20 cellular contexts compared by ENCODE assay signal in the genomic region with DNA sequence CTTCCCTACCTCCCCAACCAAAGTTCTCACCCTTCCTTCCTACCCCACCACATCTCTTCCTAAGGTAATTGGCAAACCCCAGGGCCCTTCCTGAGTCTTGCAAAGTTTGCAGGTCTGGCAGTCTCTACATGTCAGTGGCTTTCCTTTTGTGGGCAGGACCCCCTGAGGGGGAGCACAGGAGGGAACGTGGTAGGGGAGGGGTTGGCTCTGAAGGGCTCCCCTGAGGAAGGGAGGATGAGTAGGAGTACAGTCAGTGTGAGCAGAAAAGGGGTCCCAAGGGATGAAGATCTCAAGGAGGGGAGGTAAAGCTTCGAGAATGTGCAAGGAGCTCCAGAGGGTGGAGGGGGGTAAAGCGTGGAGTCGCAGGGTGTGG.
DNase-seq lines count a peak whose midpoint lies in the region; ATAC-seq and TF ChIP-seq lines count a peak whose summit lies in the region.
"Had no signal": no experiment of that assay in that cellular context is flagged by ENCODE, and none has a peak within 500 bp of the region (broad histone marks: within the 10 kb centered on the region; RNA-seq: fewer than 3 reads in every experiment).

No MANE protein-coding gene starts in this region.

- H3K9me3 Mint-ChIP-seq in Calu3 (ENCODE audit: low read depth, unreplicated experiment), result no peaks in the 10 kb centered on the region
- H3K9me3 Mint-ChIP-seq in progenitor cell of endocrine pancreas (ENCODE audit: low read depth), result no peaks in the 10 kb centered on the region
- H3K9me3 Mint-ChIP-seq: activated CD4-positive, alpha-beta T cell treated with anti-CD3 and anti-CD28 coated beads, Interleukin-2, amount 10 ng/mL, durations not matched to agents 24 days and 14 days; activated naive CD4-positive, alpha-beta T cell treated with anti-CD3 and anti-CD28 coated beads, Interleukin-2, amount 50 U/mL, for 24 hours; CD4-positive, CD25-positive, alpha-beta regulatory T cell had no signal

- no TSS peak for BruUV-seq in Calu3 (replicated peaks; lab: Mats Ljungman, UMichigan)

- TF ChIP-seq CTCF in Calu3 (IDR thresholded peaks at IDR 0.05; ENCODE audit: unreplicated experiment) (no peak), progenitor cell of endocrine pancreas (IDR thresholded peaks at IDR 0.05; ENCODE audit: unreplicated experiment) (no peak)

- no peak for DNase-seq in Calu3
- peak; percentile 49 for DNase-seq in UCSD-AML1 (lab: John Stamatoyannopoulos, UW; ENCODE audit: unreplicated experiment)
- peak; percentile 30 for DNase-seq in left lobe of liver (ENCODE audit: low spot score)
- DNase-seq in progenitor cell of endocrine pancreas (ENCODE audit: low spot score, unreplicated experiment), result no peak
- DNase-seq in NCI-H187 treated with DMSO at 0.1 percent for 48 hours (lab: John Stamatoyannopoulos, UW), result no peak
- no peak for DNase-seq in SHP77 (lab: John Stamatoyannopoulos, UW)
- DNase-seq: activated CD4-positive, alpha-beta T cell treated with anti-CD3 and anti-CD28 coated beads, Interleukin-2, amount 10 ng/mL, durations not matched to agents 24 days and 14 days; activated CD8-positive, alpha-beta memory T cell treated with anti-CD3 and anti-CD28 coated beads, Interleukin-2, amount 10 ng/mL, durations not matched to agents 7 days and 5 days; CD4-positive, CD25-positive, alpha-beta regulatory T cell; GM23248; MV-4-11; NCI-H187; retina; small intestine; stimulated activated CD4-positive, alpha-beta T cell treated with anti-CD3 and anti-CD28 coated beads, Interleukin-2, amount 100 ng/mL, for 24 hours; T-helper 2 cell had no signal

- H3K36me3 Mint-ChIP-seq in Calu3 (ENCODE audit: insufficient read depth, unreplicated experiment) (peaks cover 16% of the 10 kb centered on the region), progenitor cell of endocrine pancreas (ENCODE audit: insufficient read depth) (peaks cover under 1% of the 10 kb centered on the region)
- H3K36me3 Mint-ChIP-seq: activated CD8-positive, alpha-beta memory T cell treated with anti-CD3 and anti-CD28 coated beads, Interleukin-2, amount 10 ng/mL, durations not matched to agents 7 days and 5 days; activated naive CD4-positive, alpha-beta T cell treated with anti-CD3 and anti-CD28 coated beads, Interleukin-2, amount 50 U/mL, for 24 hours; CD4-positive, CD25-positive, alpha-beta regulatory T cell had no signal

- CTCF ChIA-PET in Calu3 (lab: Charles Lee), result no interaction called here

- H3K27me3 Mint-ChIP-seq in Calu3 (ENCODE audit: unreplicated experiment), result no peaks in the 10 kb centered on the region
- H3K27me3 Mint-ChIP-seq in progenitor cell of endocrine pancreas, result no peaks in the 10 kb centered on the region
- H3K27me3 Mint-ChIP-seq: activated CD4-positive, alpha-beta T cell treated with anti-CD3 and anti-CD28 coated beads, Interleukin-2, amount 10 ng/mL, durations not matched to agents 24 days and 14 days; activated CD8-positive, alpha-beta memory T cell treated with anti-CD3 and anti-CD28 coated beads, Interleukin-2, amount 10 ng/mL, durations not matched to agents 7 days and 5 days; activated naive CD4-positive, alpha-beta T cell treated with anti-CD3 and anti-CD28 coated beads, Interleukin-2, amount 50 U/mL, for 24 hours; CD4-positive, CD25-positive, alpha-beta regulatory T cell had no signal

- ATAC-seq in left lobe of liver (no peak), GM18519 (IDR thresholded peaks at IDR 0.05; ENCODE audit: low FRiP score, unreplicated experiment) (no peak), GM18511 (IDR thresholded peaks at IDR 0.05; ENCODE audit: unreplicated experiment) (no peak)
- ATAC-seq: activated CD8-positive, alpha-beta memory T cell treated with anti-CD3 and anti-CD28 coated beads, Interleukin-2, amount 10 ng/mL, durations not matched to agents 7 days and 5 days; SK-N-SH treated with all-trans-retinoic acid at 6 μM for 48 hours had no signal

- H3K4me3 Mint-ChIP-seq in Calu3 (ENCODE audit: low read depth, unreplicated experiment), result no peak overlapping the region
- no peak overlapping the region for H3K4me3 Mint-ChIP-seq in progenitor cell of endocrine pancreas (ENCODE audit: low read depth)
- H3K4me3 Mint-ChIP-seq: activated CD4-positive, alpha-beta T cell treated with anti-CD3 and anti-CD28 coated beads, Interleukin-2, amount 10 ng/mL, durations not matched to agents 24 days and 14 days; activated CD8-positive, alpha-beta memory T cell treated with anti-CD3 and anti-CD28 coated beads, Interleukin-2, amount 10 ng/mL, durations not matched to agents 7 days and 5 days; activated naive CD4-positive, alpha-beta T cell treated with anti-CD3 and anti-CD28 coated beads, Interleukin-2, amount 50 U/mL, for 24 hours; CD4-positive, CD25-positive, alpha-beta regulatory T cell had no signal

- intact Hi-C loops in Calu3 (cut with micrococcal nuclease; ENCODE audit: unreplicated experiment), result no loop called here

- peak overlapping the region; percentile 70 for H3K27ac Mint-ChIP-seq in Calu3 (ENCODE audit: unreplicated experiment)
- H3K27ac Mint-ChIP-seq in progenitor cell of endocrine pancreas, result peak overlapping the region; percentile 85
- H3K27ac Mint-ChIP-seq: activated CD4-positive, alpha-beta T cell treated with anti-CD3 and anti-CD28 coated beads, Interleukin-2, amount 10 ng/mL, durations not matched to agents 24 days and 14 days; activated CD8-positive, alpha-beta memory T cell treated with anti-CD3 and anti-CD28 coated beads, Interleukin-2, amount 10 ng/mL, durations not matched to agents 7 days and 5 days; activated naive CD4-positive, alpha-beta T cell treated with anti-CD3 and anti-CD28 coated beads, Interleukin-2, amount 50 U/mL, for 24 hours; CD4-positive, CD25-positive, alpha-beta regulatory T cell had no signal

- H3K4me1 Mint-ChIP-seq in Calu3 (ENCODE audit: low read depth, unreplicated experiment) (peaks cover 41% of the 10 kb centered on the region), progenitor cell of endocrine pancreas (ENCODE audit: low read depth) (peaks cover 14% of the 10 kb centered on the region)
- H3K4me1 Mint-ChIP-seq: activated naive CD4-positive, alpha-beta T cell treated with anti-CD3 and anti-CD28 coated beads, Interleukin-2, amount 50 U/mL, for 24 hours had no signal

Comparison
In these comparisons a context has a peak if more than half of its experiments do, and no peak if none do; other contexts are left out.
1. DNase-seq: peak in UCSD-AML1 (single experiment) and left lobe of liver (single experiment); none in Calu3 (single experiment), progenitor cell of endocrine pancreas (single experiment), NCI-H187 treated with DMSO at 0.1 percent for 48 hours (single experiment) and SHP77 (0 of 2).